In genomic region chr5:7519564-7519963, GRCh38 we compare ENCODE assay signal across 11 cellular contexts.
"Had no signal": no experiment of that assay in that cellular context is flagged by ENCODE, and none has a peak within 500 bp of the region (broad histone marks: within the 10 kb centered on the region; RNA-seq: fewer than 3 reads in every experiment).

No MANE protein-coding gene starts in this region.

- H3K4me2 ChIP-seq: KMS-11, SK-N-SH had no signal

- H3K27ac ChIP-seq: KMS-11 had no signal

- H3K9me3 ChIP-seq: SK-N-SH had no signal

- H3K4me3 ChIP-seq: K562 had no signal

- H3K9ac ChIP-seq: KMS-11, SK-N-SH had no signal

- FAIRE-seq: K562, RCC 7860 had no signal

- DNase-seq: Kasumi-1, MM.1S, NCI-H2081 treated with DMSO at 0.1 percent for 48 hours, NCI-H226, NCI-H446, Right ventricle myocardium superior, SK-N-SH, SW 1271 had no signal
